ENCODE assay signal across 7 cellular contexts in genomic region chr5:159100022-159100927, GRCh38. TPM values are rescaled to one million over a fixed set of nuclear protein-coding genes. Genes with fewer than 3 reads are reported as not detected.
DNase-seq lines count a peak whose midpoint lies in the region; ATAC-seq and TF ChIP-seq lines count a peak whose summit lies in the region.

No MANE protein-coding gene starts in this region.

- peak; percentile 79 for DNase-seq in NCI-H2107 (lab: John Stamatoyannopoulos, UW)
- DNase-seq in activated CD4-positive, alpha-beta T cell treated with anti-CD3 and anti-CD28 coated beads for 4 hours = peak; percentile 77 to 78
- peak; percentile 97 for DNase-seq in coronary artery (ENCODE audit: low spot score)
- peak; percentile 82 for DNase-seq in left lobe of liver (ENCODE audit: low spot score)
- peak; percentile 84 to 87 for DNase-seq in stimulated activated CD4-positive, alpha-beta T cell treated with anti-CD3 and anti-CD28 coated beads, Interleukin-2, amount 100 ng/mL, for 24 hours

- ATAC-seq in GM18511 (IDR thresholded peaks at IDR 0.05; ENCODE audit: unreplicated experiment) (peak; percentile 66), HG02970 (IDR thresholded peaks at IDR 0.05; ENCODE audit: low FRiP score, unreplicated experiment) (peak; percentile 49), left lobe of liver (peak; percentile 92)

- peak overlapping the region; percentile 85 to 90 for H3K27ac ChIP-seq in coronary artery

- peak overlapping the region; percentile 85 for H3K4me3 ChIP-seq in coronary artery

- TF ChIP-seq CTCF in coronary artery (IDR thresholded peaks at IDR 0.05) = no peak

RNA-seq across cellular contexts. Expression of gene EBF1, which starts 0.6 kb away (rescaled TPM):
- 0.55 TPM for total RNA-seq in left lobe of liver

Comparison
In these comparisons a context has a peak if more than half of its experiments do, and no peak if none do; other contexts are left out.
1. Peak in every context shown above with its lines: DNase-seq, ATAC-seq, H3K4me3 ChIP-seq and H3K27ac ChIP-seq.